23 cellular contexts compared by ENCODE assay signal in genomic region chr7:40595129-40595528, GRCh38.
"Had no signal": no experiment of that assay in that cellular context is flagged by ENCODE, and none has a peak within 500 bp of the region (broad histone marks: within the 10 kb centered on the region; RNA-seq: fewer than 3 reads in every experiment).

No MANE protein-coding gene starts in this region.

- ATAC-seq: activated T-helper 17 cell treated with anti-CD3 and anti-CD28 coated beads, Interleukin-2, amount 50 U/mL, for 72 hours; body of pancreas had no signal

- H3K4me3 ChIP-seq: body of pancreas, SJSA1 had no signal

- H3K27me3 Mint-ChIP-seq: activated B cell treated with CpG ODN at 0.5 μM for 24 hours; activated CD4-positive, alpha-beta memory T cell treated with anti-CD3 and anti-CD28 coated beads for 36 hours; activated CD4-positive, alpha-beta T cell treated with anti-CD3 and anti-CD28 coated beads, Interleukin-2, amount 10 ng/mL, durations not matched to agents 24 days and 14 days; activated naive CD8-positive, alpha-beta T cell; activated T-helper 17 cell treated with anti-CD3 and anti-CD28 coated beads, Interleukin-2, amount 50 U/mL, for 72 hours had no signal

- H3K36me3 Mint-ChIP-seq: activated CD4-positive, alpha-beta memory T cell treated with anti-CD3 and anti-CD28 coated beads for 36 hours had no signal

- H3K4me3 Mint-ChIP-seq: activated B cell treated with CpG ODN at 0.5 μM for 24 hours; activated CD4-positive, alpha-beta memory T cell treated with anti-CD3 and anti-CD28 coated beads for 36 hours; activated CD4-positive, alpha-beta T cell treated with anti-CD3 and anti-CD28 coated beads, Interleukin-2, amount 10 ng/mL, durations not matched to agents 24 days and 14 days; activated naive CD4-positive, alpha-beta T cell treated with anti-CD3 and anti-CD28 coated beads for 36 hours; activated naive CD8-positive, alpha-beta T cell; activated T-helper 17 cell treated with anti-CD3 and anti-CD28 coated beads, Interleukin-2, amount 50 U/mL, for 72 hours had no signal

- H3K4me1 ChIP-seq: body of pancreas, SJSA1 had no signal

- H3K36me3 ChIP-seq: SJSA1 had no signal

- H3K27ac ChIP-seq: body of pancreas, SJSA1 had no signal

- H3K27me3 ChIP-seq: body of pancreas, SJSA1 had no signal

- H3K9me3 ChIP-seq: body of pancreas, SJSA1 had no signal

- H3K4me1 Mint-ChIP-seq: activated CD4-positive, alpha-beta T cell treated with anti-CD3 and anti-CD28 coated beads, Interleukin-2, amount 10 ng/mL, durations not matched to agents 24 days and 14 days; activated T-helper 17 cell treated with anti-CD3 and anti-CD28 coated beads, Interleukin-2, amount 50 U/mL, for 72 hours had no signal

- DNase-seq: activated B cell treated with CpG ODN at 0.5 μM for 24 hours; activated CD4-positive, alpha-beta memory T cell treated with anti-CD3 and anti-CD28 coated beads for 36 hours; activated CD4-positive, alpha-beta T cell treated with anti-CD3 and anti-CD28 coated beads for 1 hour; activated CD4-positive, alpha-beta T cell treated with anti-CD3 and anti-CD28 coated beads, Interleukin-2, amount 10 ng/mL, durations not matched to agents 24 days and 14 days; activated CD8-positive, alpha-beta memory T cell treated with anti-CD3 and anti-CD28 coated beads for 24 hours; activated gamma-delta T cell; activated naive CD4-positive, alpha-beta T cell treated with anti-CD3 and anti-CD28 coated beads for 36 hours; activated T-cell treated with anti-CD3 and anti-CD28 coated beads, Interleukin-2, amount 50 U/mL, for 48 hours; anterior cingulate cortex; body of pancreas; central memory CD4-positive, alpha-beta T cell; NCI-H1105 treated with DMSO at 0.1 percent for 48 hours; NCI-H1436 treated with DMSO at 0.1 percent for 48 hours; NCI-H187; NCI-H2081; NCI-H446; NCI-H524; SHP77; T-helper 2 cell; T1000 had no signal

- H3K27ac Mint-ChIP-seq: activated B cell treated with CpG ODN at 0.5 μM for 24 hours; activated CD4-positive, alpha-beta memory T cell treated with anti-CD3 and anti-CD28 coated beads for 36 hours; activated CD4-positive, alpha-beta T cell treated with anti-CD3 and anti-CD28 coated beads, Interleukin-2, amount 10 ng/mL, durations not matched to agents 24 days and 14 days; activated naive CD4-positive, alpha-beta T cell treated with anti-CD3 and anti-CD28 coated beads for 36 hours; activated naive CD8-positive, alpha-beta T cell; activated T-helper 17 cell treated with anti-CD3 and anti-CD28 coated beads, Interleukin-2, amount 50 U/mL, for 72 hours had no signal
